ENCODE assay signal across 1 cellular context in the genomic region with DNA sequence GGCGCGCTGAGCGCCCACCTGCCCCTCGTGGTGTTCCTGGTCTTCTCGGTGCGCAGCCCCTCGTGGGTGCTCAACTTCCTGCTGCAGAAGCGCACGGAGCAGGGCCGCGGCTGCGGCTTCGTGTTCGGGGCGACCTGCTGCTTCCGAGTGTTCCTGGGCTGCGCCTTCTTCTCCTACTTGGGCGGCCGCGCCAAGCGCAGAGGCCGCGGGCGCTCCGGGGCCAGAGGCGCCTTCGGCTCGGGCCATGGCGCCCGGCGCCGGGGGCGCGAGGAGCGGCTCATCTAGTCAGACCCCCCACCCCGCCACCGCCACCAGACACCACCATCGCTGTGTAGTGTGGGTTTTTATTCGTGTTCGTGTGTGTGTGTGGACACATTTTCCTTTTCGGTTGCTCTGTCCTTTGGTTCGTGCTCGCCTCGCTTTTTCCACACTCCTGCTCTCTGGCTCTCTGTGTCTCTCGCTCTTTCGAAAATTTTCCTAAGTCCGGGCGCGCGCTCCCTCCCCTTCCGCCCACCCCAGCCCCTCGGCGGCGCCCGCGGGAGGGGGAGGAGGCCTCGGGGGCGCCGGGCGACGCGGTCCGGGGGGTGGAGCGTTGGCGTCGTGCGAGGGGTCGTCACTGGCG.
TF ChIP-seq lines count a peak whose summit lies in the region.

No MANE protein-coding gene starts in this region.

TF ChIP-seq in K562, 482 proteins besides CTCF, POLR2A, EP300 and RAD21 (continued from another document and continues in another):
- TF ChIP-seq MECOM (CRISPR knock-in tag; IDR thresholded peaks at IDR 0.05) (no peak), NFIC (IDR thresholded peaks at IDR 0.05) (no peak), RBM34 (IDR thresholded peaks at IDR 0.05; ENCODE audit: borderline replicate concordance, insufficient read depth, low read length) (no peak), TAF1 (IDR thresholded peaks at IDR 0.05; ENCODE audit: control insufficient read depth, extremely low read depth, insufficient read depth, low read length, severe bottlenecking) (no peak), HLTF (IDR thresholded peaks at IDR 0.05) (no peak), HMG20B (CRISPR knock-in tag; IDR thresholded peaks at IDR 0.05) (no peak), ZNF143 (CRISPR knock-in tag; IDR thresholded peaks at IDR 0.05) (no peak), TOE1 (IDR thresholded peaks at IDR 0.05; ENCODE audit: borderline replicate concordance) (no peak), TOE1 (CRISPR knock-in tag; IDR thresholded peaks at IDR 0.05; ENCODE audit: borderline replicate concordance, low read depth) (no peak), HNRNPK (IDR thresholded peaks at IDR 0.05; ENCODE audit: low read depth, low read length, poor library complexity, severe bottlenecking) (no peak), ILF3 (IDR thresholded peaks at IDR 0.05; ENCODE audit: borderline replicate concordance) (no peak), ZNF311 (CRISPR knock-in tag; IDR thresholded peaks at IDR 0.05) (no peak), NR2F6 (CRISPR knock-in tag; IDR thresholded peaks at IDR 0.05) (no peak), NR3C1 (CRISPR knock-in tag; IDR thresholded peaks at IDR 0.05) (no peak), FOXP1 (CRISPR knock-in tag; IDR thresholded peaks at IDR 0.05) (no peak), ZKSCAN3 (CRISPR knock-in tag; IDR thresholded peaks at IDR 0.05) (no peak), ZNF696 (CRISPR knock-in tag; conservative IDR thresholded peaks at IDR 0.05) (no peak), ZNF764 (CRISPR knock-in tag; IDR thresholded peaks at IDR 0.05; ENCODE audit: low read depth) (no peak), NCOA1 (IDR thresholded peaks at IDR 0.05; ENCODE audit: low read depth) (no peak), SRSF3 (IDR thresholded peaks at IDR 0.05; ENCODE audit: insufficient read depth, low read length) (no peak), ZZZ3 (IDR thresholded peaks at IDR 0.05) (no peak), HMGN3 (IDR thresholded peaks at IDR 0.05; ENCODE audit: borderline replicate concordance, extremely low read depth, insufficient read length, low read depth, low read length) (peak; percentile 29), SMARCB1 (IDR thresholded peaks at IDR 0.05; ENCODE audit: insufficient read length, low read depth) (no peak), ZNF408 (CRISPR knock-in tag; IDR thresholded peaks at IDR 0.05; ENCODE audit: low read depth) (no peak), ZBTB7A (IDR thresholded peaks at IDR 0.05; ENCODE audit: borderline replicate concordance, control insufficient read depth, low read depth, low read length) (peak; percentile 89), CREM (IDR thresholded peaks at IDR 0.05; ENCODE audit: low read depth) (0 out of 2 replicates have a peak, but pooled peaks have one; percentile 2), GABPB1 (CRISPR knock-in tag; IDR thresholded peaks at IDR 0.05) (no peak), ZNF165 (CRISPR knock-in tag; IDR thresholded peaks at IDR 0.05; ENCODE audit: borderline replicate concordance) (no peak), RBM25 (IDR thresholded peaks at IDR 0.05; ENCODE audit: low read depth, low read length, severe bottlenecking) (no peak), KLF13 (tag; IDR thresholded peaks at IDR 0.05; ENCODE audit: borderline replicate concordance, low read depth) (no peak), ZC3H8 (IDR thresholded peaks at IDR 0.05) (no peak), PYGO2 (tag; IDR thresholded peaks at IDR 0.05) (no peak), CHD4 (IDR thresholded peaks at IDR 0.05; ENCODE audit: insufficient read depth, insufficient replicate concordance, low read depth, low read length, poor library complexity, severe bottlenecking) (no peak), NFIX (CRISPR knock-in tag; IDR thresholded peaks at IDR 0.05; ENCODE audit: low read depth) (no peak)
- TF ChIP-seq, protein P1, sequence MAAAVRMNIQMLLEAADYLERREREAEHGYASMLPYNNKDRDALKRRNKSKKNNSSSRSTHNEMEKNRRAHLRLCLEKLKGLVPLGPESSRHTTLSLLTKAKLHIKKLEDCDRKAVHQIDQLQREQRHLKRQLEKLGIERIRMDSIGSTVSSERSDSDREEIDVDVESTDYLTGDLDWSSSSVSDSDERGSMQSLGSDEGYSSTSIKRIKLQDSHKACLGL (CRISPR knock-in tag; IDR thresholded peaks at IDR 0.05; ENCODE audit: borderline replicate concordance, poor library complexity, severe bottlenecking), result no peak
- TF ChIP-seq, protein P2, sequence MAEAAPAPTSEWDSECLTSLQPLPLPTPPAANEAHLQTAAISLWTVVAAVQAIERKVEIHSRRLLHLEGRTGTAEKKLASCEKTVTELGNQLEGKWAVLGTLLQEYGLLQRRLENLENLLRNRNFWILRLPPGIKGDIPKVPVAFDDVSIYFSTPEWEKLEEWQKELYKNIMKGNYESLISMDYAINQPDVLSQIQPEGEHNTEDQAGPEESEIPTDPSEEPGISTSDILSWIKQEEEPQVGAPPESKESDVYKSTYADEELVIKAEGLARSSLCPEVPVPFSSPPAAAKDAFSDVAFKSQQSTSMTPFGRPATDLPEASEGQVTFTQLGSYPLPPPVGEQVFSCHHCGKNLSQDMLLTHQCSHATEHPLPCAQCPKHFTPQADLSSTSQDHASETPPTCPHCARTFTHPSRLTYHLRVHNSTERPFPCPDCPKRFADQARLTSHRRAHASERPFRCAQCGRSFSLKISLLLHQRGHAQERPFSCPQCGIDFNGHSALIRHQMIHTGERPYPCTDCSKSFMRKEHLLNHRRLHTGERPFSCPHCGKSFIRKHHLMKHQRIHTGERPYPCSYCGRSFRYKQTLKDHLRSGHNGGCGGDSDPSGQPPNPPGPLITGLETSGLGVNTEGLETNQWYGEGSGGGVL (CRISPR knock-in tag; IDR thresholded peaks at IDR 0.05), result no peak
- TF ChIP-seq, protein P3, sequence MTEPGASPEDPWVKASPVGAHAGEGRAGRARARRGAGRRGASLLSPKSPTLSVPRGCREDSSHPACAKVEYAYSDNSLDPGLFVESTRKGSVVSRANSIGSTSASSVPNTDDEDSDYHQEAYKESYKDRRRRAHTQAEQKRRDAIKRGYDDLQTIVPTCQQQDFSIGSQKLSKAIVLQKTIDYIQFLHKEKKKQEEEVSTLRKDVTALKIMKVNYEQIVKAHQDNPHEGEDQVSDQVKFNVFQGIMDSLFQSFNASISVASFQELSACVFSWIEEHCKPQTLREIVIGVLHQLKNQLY (CRISPR knock-in tag; conservative IDR thresholded peaks at IDR 0.05), result no peak
- TF ChIP-seq, protein P4, sequence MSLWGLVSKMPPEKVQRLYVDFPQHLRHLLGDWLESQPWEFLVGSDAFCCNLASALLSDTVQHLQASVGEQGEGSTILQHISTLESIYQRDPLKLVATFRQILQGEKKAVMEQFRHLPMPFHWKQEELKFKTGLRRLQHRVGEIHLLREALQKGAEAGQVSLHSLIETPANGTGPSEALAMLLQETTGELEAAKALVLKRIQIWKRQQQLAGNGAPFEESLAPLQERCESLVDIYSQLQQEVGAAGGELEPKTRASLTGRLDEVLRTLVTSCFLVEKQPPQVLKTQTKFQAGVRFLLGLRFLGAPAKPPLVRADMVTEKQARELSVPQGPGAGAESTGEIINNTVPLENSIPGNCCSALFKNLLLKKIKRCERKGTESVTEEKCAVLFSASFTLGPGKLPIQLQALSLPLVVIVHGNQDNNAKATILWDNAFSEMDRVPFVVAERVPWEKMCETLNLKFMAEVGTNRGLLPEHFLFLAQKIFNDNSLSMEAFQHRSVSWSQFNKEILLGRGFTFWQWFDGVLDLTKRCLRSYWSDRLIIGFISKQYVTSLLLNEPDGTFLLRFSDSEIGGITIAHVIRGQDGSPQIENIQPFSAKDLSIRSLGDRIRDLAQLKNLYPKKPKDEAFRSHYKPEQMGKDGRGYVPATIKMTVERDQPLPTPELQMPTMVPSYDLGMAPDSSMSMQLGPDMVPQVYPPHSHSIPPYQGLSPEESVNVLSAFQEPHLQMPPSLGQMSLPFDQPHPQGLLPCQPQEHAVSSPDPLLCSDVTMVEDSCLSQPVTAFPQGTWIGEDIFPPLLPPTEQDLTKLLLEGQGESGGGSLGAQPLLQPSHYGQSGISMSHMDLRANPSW (CRISPR knock-in tag; IDR thresholded peaks at IDR 0.05), result no peak
- TF ChIP-seq, protein P5, sequence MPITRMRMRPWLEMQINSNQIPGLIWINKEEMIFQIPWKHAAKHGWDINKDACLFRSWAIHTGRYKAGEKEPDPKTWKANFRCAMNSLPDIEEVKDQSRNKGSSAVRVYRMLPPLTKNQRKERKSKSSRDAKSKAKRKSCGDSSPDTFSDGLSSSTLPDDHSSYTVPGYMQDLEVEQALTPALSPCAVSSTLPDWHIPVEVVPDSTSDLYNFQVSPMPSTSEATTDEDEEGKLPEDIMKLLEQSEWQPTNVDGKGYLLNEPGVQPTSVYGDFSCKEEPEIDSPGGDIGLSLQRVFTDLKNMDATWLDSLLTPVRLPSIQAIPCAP (CRISPR knock-in tag; IDR thresholded peaks at IDR 0.05; ENCODE audit: borderline replicate concordance), result no peak
- TF ChIP-seq, protein P6, sequence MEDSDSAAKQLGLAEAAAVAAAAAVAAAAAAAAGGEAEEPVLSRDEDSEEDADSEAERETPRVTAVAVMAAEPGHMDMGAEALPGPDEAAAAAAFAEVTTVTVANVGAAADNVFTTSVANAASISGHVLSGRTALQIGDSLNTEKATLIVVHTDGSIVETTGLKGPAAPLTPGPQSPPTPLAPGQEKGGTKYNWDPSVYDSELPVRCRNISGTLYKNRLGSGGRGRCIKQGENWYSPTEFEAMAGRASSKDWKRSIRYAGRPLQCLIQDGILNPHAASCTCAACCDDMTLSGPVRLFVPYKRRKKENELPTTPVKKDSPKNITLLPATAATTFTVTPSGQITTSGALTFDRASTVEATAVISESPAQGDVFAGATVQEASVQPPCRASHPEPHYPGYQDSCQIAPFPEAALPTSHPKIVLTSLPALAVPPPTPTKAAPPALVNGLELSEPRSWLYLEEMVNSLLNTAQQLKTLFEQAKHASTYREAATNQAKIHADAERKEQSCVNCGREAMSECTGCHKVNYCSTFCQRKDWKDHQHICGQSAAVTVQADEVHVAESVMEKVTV (CRISPR knock-in tag; IDR thresholded peaks at IDR 0.05), result no peak
- TF ChIP-seq, protein P7, sequence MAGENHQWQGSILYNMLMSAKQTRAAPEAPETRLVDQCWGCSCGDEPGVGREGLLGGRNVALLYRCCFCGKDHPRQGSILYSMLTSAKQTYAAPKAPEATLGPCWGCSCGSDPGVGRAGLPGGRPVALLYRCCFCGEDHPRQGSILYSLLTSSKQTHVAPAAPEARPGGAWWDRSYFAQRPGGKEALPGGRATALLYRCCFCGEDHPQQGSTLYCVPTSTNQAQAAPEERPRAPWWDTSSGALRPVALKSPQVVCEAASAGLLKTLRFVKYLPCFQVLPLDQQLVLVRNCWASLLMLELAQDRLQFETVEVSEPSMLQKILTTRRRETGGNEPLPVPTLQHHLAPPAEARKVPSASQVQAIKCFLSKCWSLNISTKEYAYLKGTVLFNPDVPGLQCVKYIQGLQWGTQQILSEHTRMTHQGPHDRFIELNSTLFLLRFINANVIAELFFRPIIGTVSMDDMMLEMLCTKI (IDR thresholded peaks at IDR 0.05; ENCODE audit: partially characterized antibody), result no peak
- TF ChIP-seq, protein P8, sequence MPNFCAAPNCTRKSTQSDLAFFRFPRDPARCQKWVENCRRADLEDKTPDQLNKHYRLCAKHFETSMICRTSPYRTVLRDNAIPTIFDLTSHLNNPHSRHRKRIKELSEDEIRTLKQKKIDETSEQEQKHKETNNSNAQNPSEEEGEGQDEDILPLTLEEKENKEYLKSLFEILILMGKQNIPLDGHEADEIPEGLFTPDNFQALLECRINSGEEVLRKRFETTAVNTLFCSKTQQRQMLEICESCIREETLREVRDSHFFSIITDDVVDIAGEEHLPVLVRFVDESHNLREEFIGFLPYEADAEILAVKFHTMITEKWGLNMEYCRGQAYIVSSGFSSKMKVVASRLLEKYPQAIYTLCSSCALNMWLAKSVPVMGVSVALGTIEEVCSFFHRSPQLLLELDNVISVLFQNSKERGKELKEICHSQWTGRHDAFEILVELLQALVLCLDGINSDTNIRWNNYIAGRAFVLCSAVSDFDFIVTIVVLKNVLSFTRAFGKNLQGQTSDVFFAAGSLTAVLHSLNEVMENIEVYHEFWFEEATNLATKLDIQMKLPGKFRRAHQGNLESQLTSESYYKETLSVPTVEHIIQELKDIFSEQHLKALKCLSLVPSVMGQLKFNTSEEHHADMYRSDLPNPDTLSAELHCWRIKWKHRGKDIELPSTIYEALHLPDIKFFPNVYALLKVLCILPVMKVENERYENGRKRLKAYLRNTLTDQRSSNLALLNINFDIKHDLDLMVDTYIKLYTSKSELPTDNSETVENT (CRISPR knock-in tag; IDR thresholded peaks at IDR 0.05), result no peak
- TF ChIP-seq, protein P9, sequence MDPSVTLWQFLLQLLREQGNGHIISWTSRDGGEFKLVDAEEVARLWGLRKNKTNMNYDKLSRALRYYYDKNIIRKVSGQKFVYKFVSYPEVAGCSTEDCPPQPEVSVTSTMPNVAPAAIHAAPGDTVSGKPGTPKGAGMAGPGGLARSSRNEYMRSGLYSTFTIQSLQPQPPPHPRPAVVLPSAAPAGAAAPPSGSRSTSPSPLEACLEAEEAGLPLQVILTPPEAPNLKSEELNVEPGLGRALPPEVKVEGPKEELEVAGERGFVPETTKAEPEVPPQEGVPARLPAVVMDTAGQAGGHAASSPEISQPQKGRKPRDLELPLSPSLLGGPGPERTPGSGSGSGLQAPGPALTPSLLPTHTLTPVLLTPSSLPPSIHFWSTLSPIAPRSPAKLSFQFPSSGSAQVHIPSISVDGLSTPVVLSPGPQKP (CRISPR knock-in tag; IDR thresholded peaks at IDR 0.05), result no peak
- TF ChIP-seq, protein P10, sequence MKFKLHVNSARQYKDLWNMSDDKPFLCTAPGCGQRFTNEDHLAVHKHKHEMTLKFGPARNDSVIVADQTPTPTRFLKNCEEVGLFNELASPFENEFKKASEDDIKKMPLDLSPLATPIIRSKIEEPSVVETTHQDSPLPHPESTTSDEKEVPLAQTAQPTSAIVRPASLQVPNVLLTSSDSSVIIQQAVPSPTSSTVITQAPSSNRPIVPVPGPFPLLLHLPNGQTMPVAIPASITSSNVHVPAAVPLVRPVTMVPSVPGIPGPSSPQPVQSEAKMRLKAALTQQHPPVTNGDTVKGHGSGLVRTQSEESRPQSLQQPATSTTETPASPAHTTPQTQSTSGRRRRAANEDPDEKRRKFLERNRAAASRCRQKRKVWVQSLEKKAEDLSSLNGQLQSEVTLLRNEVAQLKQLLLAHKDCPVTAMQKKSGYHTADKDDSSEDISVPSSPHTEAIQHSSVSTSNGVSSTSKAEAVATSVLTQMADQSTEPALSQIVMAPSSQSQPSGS (CRISPR knock-in tag; IDR thresholded peaks at IDR 0.05), result no peak
